ENCODE assay signal across 25 cellular contexts in genomic region chr22:27216444-27216843, GRCh38.
"Had no signal": no experiment of that assay in that cellular context is flagged by ENCODE, and none has a peak within 500 bp of the region (broad histone marks: within the 10 kb centered on the region; RNA-seq: fewer than 3 reads in every experiment).

No MANE protein-coding gene starts in this region.

- H3K4me3 Mint-ChIP-seq: immature natural killer cell; naive B cell; natural killer cell treated with Interleukin-12 subunit alpha and Interleukin-12 subunit beta and Interleukin-15 and Interleukin-18, amount 100 ng/mL, for 72 hours; neural progenitor cell; stimulated activated naive B cell treated with anti-CD40 and anti-IgM and Interleukin-4, amounts not matched to agents 10 μg/mL and 1 μg/mL and 100 μg/mL, for 72 hours; stimulated activated naive CD8-positive, alpha-beta T cell treated with anti-CD3 and anti-CD28 coated beads, Interleukin-15, amount 100 ng/mL, for 72 hours had no signal

- H3K36me3 Mint-ChIP-seq: immature natural killer cell; natural killer cell treated with Interleukin-12 subunit alpha and Interleukin-12 subunit beta and Interleukin-15 and Interleukin-18, amount 100 ng/mL, for 72 hours; neural progenitor cell; stimulated activated naive B cell treated with anti-CD40 and anti-IgM and Interleukin-4, amounts not matched to agents 10 μg/mL and 1 μg/mL and 100 μg/mL, for 72 hours had no signal

- H3K27ac ChIP-seq: colonic mucosa, lower lobe of right lung, neural progenitor cell, ovary, psoas muscle, skin epidermis, spleen, thyroid gland, vagina had no signal

- H3K9me3 ChIP-seq: colonic mucosa, esophagus squamous epithelium, lower lobe of right lung, mucosa of descending colon, ovary, psoas muscle, spleen, thyroid gland, vagina had no signal

- H3K4me3 ChIP-seq: colonic mucosa, esophagus squamous epithelium, lower lobe of right lung, mucosa of descending colon, neural progenitor cell, ovary, psoas muscle, skin epidermis, spleen, thyroid gland, vagina had no signal

- H3K27me3 ChIP-seq: colonic mucosa, neural progenitor cell, ovary, thyroid gland, vagina had no signal

- DNase-seq: colonic mucosa; dermis blood vessel endothelial cell; effector memory CD4-positive, alpha-beta T cell; esophagus squamous epithelium; foreskin melanocyte; hypothalamus; immature natural killer cell; left ventricle myocardium superior; lower lobe of right lung; mucosa of descending colon; naive B cell; nucleus accumbens; posterior cingulate gyrus; psoas muscle; right cardiac atrium; spleen; stimulated activated naive B cell treated with anti-CD40 and anti-IgM and Interleukin-4, amounts not matched to agents 10 μg/mL and 1 μg/mL and 100 μg/mL, for 72 hours; stimulated activated naive CD8-positive, alpha-beta T cell treated with anti-CD3 and anti-CD28 coated beads, Interleukin-15, amount 100 ng/mL, for 72 hours; thyroid gland; trophoblast cell had no signal

- H3K27ac Mint-ChIP-seq: immature natural killer cell; naive B cell; natural killer cell treated with Interleukin-12 subunit alpha and Interleukin-12 subunit beta and Interleukin-15 and Interleukin-18, amount 100 ng/mL, for 72 hours; stimulated activated naive B cell treated with anti-CD40 and anti-IgM and Interleukin-4, amounts not matched to agents 10 μg/mL and 1 μg/mL and 100 μg/mL, for 72 hours; stimulated activated naive CD8-positive, alpha-beta T cell treated with anti-CD3 and anti-CD28 coated beads, Interleukin-15, amount 100 ng/mL, for 72 hours had no signal

- H3K4me1 ChIP-seq: colonic mucosa, neural progenitor cell, psoas muscle had no signal

- H3K36me3 ChIP-seq: colonic mucosa, esophagus squamous epithelium, lower lobe of right lung, neural progenitor cell, ovary, spleen, thyroid gland, vagina had no signal

- H3K4me1 Mint-ChIP-seq: immature natural killer cell had no signal

- ATAC-seq: left ventricle myocardium superior; lower lobe of right lung; mucosa of descending colon; natural killer cell treated with Interleukin-12 subunit alpha and Interleukin-12 subunit beta and Interleukin-15 and Interleukin-18, amount 100 ng/mL, for 72 hours; psoas muscle; right cardiac atrium; stimulated activated naive B cell treated with anti-CD40 and anti-IgM and Interleukin-4, amounts not matched to agents 10 μg/mL and 1 μg/mL and 100 μg/mL, for 72 hours; stimulated activated naive CD8-positive, alpha-beta T cell treated with anti-CD3 and anti-CD28 coated beads, Interleukin-15, amount 100 ng/mL, for 72 hours had no signal

- H3K9me3 Mint-ChIP-seq: immature natural killer cell; natural killer cell treated with Interleukin-12 subunit alpha and Interleukin-12 subunit beta and Interleukin-15 and Interleukin-18, amount 100 ng/mL, for 72 hours; neural progenitor cell; stimulated activated naive CD8-positive, alpha-beta T cell treated with anti-CD3 and anti-CD28 coated beads, Interleukin-15, amount 100 ng/mL, for 72 hours had no signal
